Comparison of ENCODE assay signal across 1 cellular context in genomic region chr7:87810130-87810529, GRCh38.
TF ChIP-seq lines count a peak whose summit lies in the region.

No MANE protein-coding gene starts in this region.

TF ChIP-seq in GM23338, 12 proteins besides CTCF, POLR2A, EP300 and RAD21:
- TF ChIP-seq ZNF462 (CRISPR knock-in tag; IDR thresholded peaks at IDR 0.05): no peak
- no peak for TF ChIP-seq NANOG (IDR thresholded peaks at IDR 0.05; ENCODE audit: borderline replicate concordance)
- no peak for TF ChIP-seq ZNF331 (CRISPR knock-in tag; IDR thresholded peaks at IDR 0.05; ENCODE audit: low read depth)
- TF ChIP-seq CREB1 (CRISPR knock-in tag; IDR thresholded peaks at IDR 0.05; ENCODE audit: low read depth): no peak
- TF ChIP-seq EZH2phosphoT487 (IDR thresholded peaks at IDR 0.05; ENCODE audit: unreplicated experiment): no peak
- TF ChIP-seq JUNB (IDR thresholded peaks at IDR 0.05; ENCODE audit: unreplicated experiment): no peak
- no peak for TF ChIP-seq ZNF114 (CRISPR knock-in tag; IDR thresholded peaks at IDR 0.05)
- TF ChIP-seq STAT1 (IDR thresholded peaks at IDR 0.05; ENCODE audit: unreplicated experiment): no peak
- no peak for TF ChIP-seq ETS1 (IDR thresholded peaks at IDR 0.05)
- no peak for TF ChIP-seq POLR2AphosphoS5 (IDR thresholded peaks at IDR 0.05; ENCODE audit: low read depth)
- no peak for TF ChIP-seq EZH2 (IDR thresholded peaks at IDR 0.05; ENCODE audit: low read depth, unreplicated experiment)
- no peak for TF ChIP-seq REST (IDR thresholded peaks at IDR 0.05; ENCODE audit: unreplicated experiment)
